Comparison of ENCODE assay signal across 1 cellular context in the genomic region with DNA sequence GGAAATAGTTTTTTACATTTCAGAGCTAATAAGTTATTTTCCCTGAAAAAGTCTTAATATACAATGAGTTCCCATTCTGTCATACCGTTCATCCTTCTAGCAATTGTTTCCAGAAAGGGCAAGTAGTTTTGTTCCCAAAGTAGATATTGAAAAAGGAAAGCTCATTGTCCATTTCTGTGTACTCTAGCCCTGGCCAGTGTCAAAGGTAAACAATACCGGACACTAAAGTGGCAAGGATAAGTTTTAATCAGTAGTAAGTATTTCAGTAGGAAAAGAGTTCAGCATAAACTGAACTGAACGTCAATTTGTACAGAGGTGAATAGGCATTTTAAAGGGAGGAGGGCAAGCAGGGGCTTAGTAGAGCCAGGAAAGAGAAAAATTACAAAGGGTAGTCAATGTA.
TF ChIP-seq lines count a peak whose summit lies in the region.

No MANE protein-coding gene starts in this region.

TF ChIP-seq in SK-N-SH treated with all-trans-retinoic acid at 6 μM for 48 hours, 23 proteins besides CTCF, POLR2A, EP300 and RAD21 (continued from another document):
- no peak for TF ChIP-seq POU6F1 (CRISPR knock-in tag; IDR thresholded peaks at IDR 0.05; ENCODE audit: borderline replicate concordance, low read depth)
- no peak for TF ChIP-seq ZC3H10 (CRISPR knock-in tag; IDR thresholded peaks at IDR 0.05)
- no peak for TF ChIP-seq RARB (CRISPR knock-in tag; IDR thresholded peaks at IDR 0.05)
